Comparison of ENCODE assay signal across 26 cellular contexts in the genomic region with DNA sequence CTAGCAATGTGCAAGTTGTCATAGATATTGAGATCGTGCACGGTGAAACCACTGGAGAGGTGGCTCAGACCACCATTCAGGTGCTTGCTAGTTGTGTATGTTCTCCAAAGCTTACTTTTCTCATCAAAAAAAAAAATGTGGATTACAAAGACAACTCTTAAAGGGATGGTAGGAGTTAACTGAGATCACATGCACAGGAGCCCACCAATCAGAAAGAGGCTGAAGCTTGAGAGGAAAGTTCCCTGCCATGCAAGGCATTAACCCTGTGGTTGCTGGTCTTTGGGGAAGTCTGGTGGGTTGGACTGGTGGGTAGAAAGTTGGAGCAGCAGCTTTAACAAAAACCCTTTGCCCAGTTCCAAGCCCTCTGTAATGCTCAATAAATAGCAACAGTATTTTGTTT.
"Had no signal": no experiment of that assay in that cellular context is flagged by ENCODE, and none has a peak within 500 bp of the region (broad histone marks: within the 10 kb centered on the region; RNA-seq: fewer than 3 reads in every experiment).

No MANE protein-coding gene starts in this region.

- DNase-seq: dermis blood vessel endothelial cell; effector memory CD4-positive, alpha-beta T cell; erythroblast; esophagus squamous epithelium; foreskin melanocyte; hypothalamus; mesenchymal stem cell; midbrain; naive thymus-derived CD4-positive, alpha-beta T cell; ovary; posterior cingulate gyrus; right cardiac atrium; sigmoid colon; stimulated activated CD4-positive, alpha-beta T cell treated with anti-CD3 and anti-CD28 coated beads, Interleukin-2, amount 100 ng/mL, for 24 hours; stimulated activated CD4-positive, alpha-beta T cell treated with anti-CD3 and anti-CD28 coated beads, Interleukin-4, amount 100 ng/mL, for 24 hours; stimulated activated naive CD4-positive, alpha-beta T cell treated with Interleukin-2 at 50 U/mL for 16 hours; stomach; thyroid gland had no signal

- H3K4me3 ChIP-seq: coronary artery, esophagus squamous epithelium, lung, ovary, psoas muscle, sigmoid colon, stomach, thyroid gland had no signal

- H3K4me1 ChIP-seq: psoas muscle, thyroid gland had no signal

- FAIRE-seq: endometrium, keratinocyte had no signal

- H3K4me3 Mint-ChIP-seq: naive thymus-derived CD4-positive, alpha-beta T cell; nephron; stimulated activated effector memory CD8-positive, alpha-beta T cell treated with anti-CD3 and anti-CD28 coated beads, Interleukin-12 subunit alpha, Interleukin-12 subunit beta, amount 100 ng/mL, for 72 hours; type B pancreatic cell had no signal

- H3K9me3 ChIP-seq: esophagus squamous epithelium, ovary, psoas muscle, sigmoid colon, stomach, thyroid gland had no signal

- H3K36me3 ChIP-seq: esophagus squamous epithelium, ovary, sigmoid colon, stomach, thyroid gland had no signal

- H3K36me3 Mint-ChIP-seq: naive thymus-derived CD4-positive, alpha-beta T cell; stimulated activated effector memory CD8-positive, alpha-beta T cell treated with anti-CD3 and anti-CD28 coated beads, Interleukin-12 subunit alpha, Interleukin-12 subunit beta, amount 100 ng/mL, for 72 hours; type B pancreatic cell had no signal

- H3K9me3 Mint-ChIP-seq: nephron; stimulated activated effector memory CD8-positive, alpha-beta T cell treated with anti-CD3 and anti-CD28 coated beads, Interleukin-12 subunit alpha, Interleukin-12 subunit beta, amount 100 ng/mL, for 72 hours; type B pancreatic cell had no signal

- H3K27me3 ChIP-seq: ovary, sigmoid colon, stomach, thyroid gland had no signal

- H3K27me3 Mint-ChIP-seq: type B pancreatic cell had no signal

- H3K27ac Mint-ChIP-seq: stimulated activated effector memory CD8-positive, alpha-beta T cell treated with anti-CD3 and anti-CD28 coated beads, Interleukin-12 subunit alpha, Interleukin-12 subunit beta, amount 100 ng/mL, for 72 hours; type B pancreatic cell had no signal

- H3K4me1 Mint-ChIP-seq: stimulated activated effector memory CD8-positive, alpha-beta T cell treated with anti-CD3 and anti-CD28 coated beads, Interleukin-12 subunit alpha, Interleukin-12 subunit beta, amount 100 ng/mL, for 72 hours had no signal

- H3K27ac ChIP-seq: coronary artery, esophagus squamous epithelium, ovary, psoas muscle, sigmoid colon, thyroid gland had no signal
